13 cellular contexts compared by ENCODE assay signal in the genomic region with DNA sequence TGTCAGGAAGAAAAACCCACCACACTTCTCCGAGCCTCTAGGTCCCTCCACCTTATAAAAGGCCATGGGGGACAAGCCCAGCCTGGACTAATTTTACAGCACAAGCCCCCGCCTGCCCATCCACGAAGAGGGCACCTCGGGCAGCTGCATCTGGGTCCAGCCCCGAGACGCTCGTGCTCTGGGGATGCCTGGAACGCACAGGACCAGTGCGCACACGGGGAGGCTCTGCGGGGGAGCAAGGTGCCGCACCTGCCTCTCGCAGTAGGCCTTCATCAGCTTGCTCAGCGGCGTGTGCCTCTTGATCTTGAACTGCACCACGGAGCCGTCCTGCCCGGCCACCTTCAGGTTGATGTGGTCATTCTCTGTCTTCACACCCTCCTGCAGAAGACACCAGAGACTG. TPM values are rescaled to one million over a fixed set of nuclear protein-coding genes. Genes with fewer than 3 reads are reported as not detected.
DNase-seq lines count a peak whose midpoint lies in the region; ATAC-seq and TF ChIP-seq lines count a peak whose summit lies in the region.
"Had no signal": no experiment of that assay in that cellular context is flagged by ENCODE, and none has a peak within 500 bp of the region (broad histone marks: within the 10 kb centered on the region; RNA-seq: fewer than 3 reads in every experiment).

No MANE protein-coding gene starts in this region.

- H3K4me3 ChIP-seq in adipocyte (ENCODE audit: low read length) (no peak overlapping the region), suprapubic skin (no peak overlapping the region), brain microvascular endothelial cell (ENCODE audit: low read depth, low read length) (no peak overlapping the region)
- H3K4me3 ChIP-seq: HAP-1 had no signal

- no peaks in the 10 kb centered on the region for H3K27me3 Mint-ChIP-seq in neural crest cell (ENCODE audit: low read depth)
- peaks cover 0 to 1% (median 0%) of the 10 kb centered on the region in 5 donors for H3K27me3 Mint-ChIP-seq in naive thymus-derived CD8-positive, alpha-beta T cell
- H3K27me3 Mint-ChIP-seq: B cell had no signal

- peaks cover 21% of the 10 kb centered on the region for H3K36me3 ChIP-seq in adipocyte (ENCODE audit: control insufficient read depth, insufficient read depth, low read length, severe bottlenecking)
- H3K36me3 ChIP-seq in suprapubic skin = peaks cover 36% of the 10 kb centered on the region
- H3K36me3 ChIP-seq in brain microvascular endothelial cell (replicated peaks) = peaks cover 17% of the 10 kb centered on the region

- no peaks in the 10 kb centered on the region for H3K9me3 Mint-ChIP-seq in neural crest cell
- H3K9me3 Mint-ChIP-seq in naive thymus-derived CD8-positive, alpha-beta T cell = no peaks in the 10 kb centered on the region
- H3K9me3 Mint-ChIP-seq: CD8-positive, alpha-beta T cell; HFFc6 had no signal

- peak; percentile 2 for DNase-seq in G401 (ENCODE audit: low spot score)
- no peak for DNase-seq in adipocyte (ENCODE audit: low read depth)
- DNase-seq in neural crest cell (ENCODE audit: low read depth, low spot score) = no peak
- DNase-seq in suprapubic skin (ENCODE audit: low spot score in 2 of 2) = no peak
- no peak for DNase-seq in brain microvascular endothelial cell
- DNase-seq in SIG-M5 (lab: John Stamatoyannopoulos, UW) = no peak
- DNase-seq in naive thymus-derived CD8-positive, alpha-beta T cell = no peak
- DNase-seq: CD8-positive, alpha-beta T cell; DMS53; HFFc6 had no signal

- H3K27ac ChIP-seq in suprapubic skin (peak overlapping the region; percentile 24), brain microvascular endothelial cell (no peak overlapping the region)

- TF ChIP-seq POLR2A in suprapubic skin (IDR thresholded peaks at IDR 0.05) = no peak

- H3K27ac Mint-ChIP-seq in neural crest cell (ENCODE audit: unreplicated experiment) = peak overlapping the region; percentile 57
- H3K27ac Mint-ChIP-seq in naive thymus-derived CD8-positive, alpha-beta T cell = no peak overlapping the region
- H3K27ac Mint-ChIP-seq: B cell; CD8-positive, alpha-beta T cell; HFFc6 had no signal

- peaks cover 5% of the 10 kb centered on the region for H3K36me3 Mint-ChIP-seq in neural crest cell (ENCODE audit: low read depth)
- H3K36me3 Mint-ChIP-seq in naive thymus-derived CD8-positive, alpha-beta T cell = peaks cover 0 to 32% (median 5%) of the 10 kb centered on the region in 3 donors

- ATAC-seq in naive thymus-derived CD8-positive, alpha-beta T cell = no peak
- ATAC-seq: CD8-positive, alpha-beta T cell had no signal

- whole genome bisulfite sequencing in suprapubic skin = 97% methylated on average over 18 of the region's 18 CpGs

- no peak for TF ChIP-seq EP300 in suprapubic skin (IDR thresholded peaks at IDR 0.05)

- no peak overlapping the region for H3K4me3 Mint-ChIP-seq in neural crest cell
- no peak overlapping the region for H3K4me3 Mint-ChIP-seq in naive thymus-derived CD8-positive, alpha-beta T cell
- H3K4me3 Mint-ChIP-seq: B cell; CD14-positive monocyte; CD8-positive, alpha-beta T cell; HFFc6 had no signal

- H3K4me1 ChIP-seq in adipocyte (ENCODE audit: control insufficient read depth, insufficient read depth, low read length) = peaks cover 32% of the 10 kb centered on the region
- H3K4me1 ChIP-seq in suprapubic skin = peaks cover 46% of the 10 kb centered on the region
- H3K4me1 ChIP-seq: HAP-1 had no signal

- in situ Hi-C loops in G401 (cut with HindIII; ENCODE audit: low sequenced_read_pairs) (no loop called here), brain microvascular endothelial cell (cut with HindIII; ENCODE audit: low pct_ligation_motif_present, low sequenced_read_pairs) (no loop called here)

- H3K4me1 Mint-ChIP-seq in neural crest cell = peaks cover 9% of the 10 kb centered on the region
- peaks cover 17 to 42% (median 21%) of the 10 kb centered on the region in 4 donors for H3K4me1 Mint-ChIP-seq in naive thymus-derived CD8-positive, alpha-beta T cell

- H3K9me3 ChIP-seq in adipocyte (ENCODE audit: control insufficient read depth, low read length) = no peaks in the 10 kb centered on the region
- H3K9me3 ChIP-seq in suprapubic skin = no peaks in the 10 kb centered on the region
- H3K9me3 ChIP-seq: HAP-1 had no signal

- TF ChIP-seq CTCF in neural crest cell (conservative IDR thresholded peaks at IDR 0.05) (no peak), suprapubic skin (IDR thresholded peaks at IDR 0.05) (no peak), brain microvascular endothelial cell (IDR thresholded peaks at IDR 0.05; ENCODE audit: low read depth, low read length, missing control alignments) (no peak)

- H3K9ac ChIP-seq in adipocyte (ENCODE audit: low read length) = peak overlapping the region; percentile 70

- H3K27me3 ChIP-seq in adipocyte (replicated peaks; ENCODE audit: control insufficient read depth, insufficient read depth, low read length) = no peaks in the 10 kb centered on the region
- no peaks in the 10 kb centered on the region for H3K27me3 ChIP-seq in suprapubic skin
- no peaks in the 10 kb centered on the region for H3K27me3 ChIP-seq in brain microvascular endothelial cell (replicated peaks)

- POLR2A ChIA-PET in naive thymus-derived CD8-positive, alpha-beta T cell (lab: Charles Lee) = interaction anchor here (1.0 kb wide), 1 partner anchor 60 kb away, joined by 4 read pairs; the partner anchor contains the start of gene PTTG1IP

RNA-seq across cellular contexts. Expression of gene SUMO3, which starts 4.1 kb away (rescaled TPM):
- 54.2 and 59.0 TPM in 2 replicates for total RNA-seq in G401 (2014; rRNA removed; shearing (Covaris generic))
- 92.1 and 97.7 TPM in 2 replicates for total RNA-seq in neural crest cell
- total RNA-seq in suprapubic skin = 10 to 100 TPM; 30.5 to 38.3 (median 35.9) TPM
- 10 to 100 TPM; 50.2 to 54.6 TPM for total RNA-seq in naive thymus-derived CD8-positive, alpha-beta T cell
- 10 to 100 TPM; 82.8 to 94.1 (median 86.7) TPM for polyA plus RNA-seq in naive thymus-derived CD8-positive, alpha-beta T cell

RNA-seq across cellular contexts. Expression of gene UBE2G2, which starts 12.1 kb away (rescaled TPM):
- total RNA-seq in G401 (2014; rRNA removed; shearing (Covaris generic)) = 55.2 and 61.8 TPM in 2 replicates
- total RNA-seq in neural crest cell = 108 and 111 TPM in 2 replicates
- total RNA-seq in suprapubic skin = 100 to 1,000 TPM in 2 of 4 donors, 10 to 100 TPM in 2; 62.5 to 126 (median 91.6) TPM
- total RNA-seq in naive thymus-derived CD8-positive, alpha-beta T cell = 100 to 1,000 TPM; 167 to 186 TPM
- 10 to 100 TPM; 56.2 to 72.8 (median 62.3) TPM for polyA plus RNA-seq in naive thymus-derived CD8-positive, alpha-beta T cell

RNA-seq across cellular contexts. Expression of gene PTTG1IP, which starts 59.8 kb away (rescaled TPM):
- 172 and 243 TPM in 2 replicates for total RNA-seq in G401 (2014; rRNA removed; shearing (Covaris generic))
- 164 and 169 TPM in 2 replicates for total RNA-seq in neural crest cell
- 100 to 1,000 TPM; 114 to 172 (median 143) TPM for total RNA-seq in suprapubic skin
- total RNA-seq in naive thymus-derived CD8-positive, alpha-beta T cell = 10 to 100 TPM; 62.0 to 68.7 TPM
- 10 to 100 TPM; 42.4 to 54.1 (median 44.3) TPM for polyA plus RNA-seq in naive thymus-derived CD8-positive, alpha-beta T cell
